ENCODE assay signal across 1 cellular context in the genomic region with DNA sequence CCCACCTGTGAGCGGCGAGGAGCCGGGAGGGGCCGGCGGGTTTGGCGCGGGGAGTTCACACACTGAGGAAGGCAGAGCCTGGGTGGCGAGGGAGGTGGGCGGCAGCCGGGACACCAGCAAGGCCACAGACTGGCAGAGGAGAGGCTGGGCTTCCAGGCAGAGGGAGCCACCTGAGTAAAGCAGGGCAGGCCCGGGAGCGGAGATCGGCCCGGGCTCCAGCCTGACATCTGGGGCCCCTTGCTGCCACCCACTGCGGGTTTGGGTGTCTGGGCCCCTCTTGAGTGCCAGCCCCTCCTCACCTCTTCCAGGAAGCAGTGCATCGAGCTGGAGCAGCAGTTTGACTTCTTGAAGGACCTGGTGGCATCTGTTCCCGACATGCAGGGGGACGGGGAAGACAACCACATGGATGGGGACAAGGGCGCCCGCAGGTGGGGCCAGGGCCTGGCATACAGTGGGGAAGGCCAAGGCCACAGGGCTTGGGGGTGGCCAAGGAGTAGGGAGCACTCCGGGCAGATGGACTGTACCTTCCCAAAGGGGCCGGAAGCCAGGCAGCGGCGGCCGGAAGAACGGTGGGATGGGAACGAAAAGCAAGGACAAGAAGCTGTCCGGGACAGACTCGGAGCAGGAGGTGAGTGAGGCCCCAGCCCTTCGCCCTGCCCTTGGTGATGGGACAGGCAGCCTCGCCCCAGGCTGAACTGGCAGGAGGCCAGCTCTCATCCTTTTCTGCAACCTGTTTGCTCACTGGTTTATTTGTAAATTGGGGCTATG.
TF ChIP-seq lines count a peak whose summit lies in the region.

No MANE protein-coding gene starts in this region.

TF ChIP-seq in HCT116, 20 proteins besides CTCF, POLR2A, EP300 and RAD21:
- TF ChIP-seq ZNF274 (IDR thresholded peaks at IDR 0.05; ENCODE audit: low read depth, low read length) = no peak
TF ChIP-seq in HCT116: peak in this region for 0.
